In the genomic region with DNA sequence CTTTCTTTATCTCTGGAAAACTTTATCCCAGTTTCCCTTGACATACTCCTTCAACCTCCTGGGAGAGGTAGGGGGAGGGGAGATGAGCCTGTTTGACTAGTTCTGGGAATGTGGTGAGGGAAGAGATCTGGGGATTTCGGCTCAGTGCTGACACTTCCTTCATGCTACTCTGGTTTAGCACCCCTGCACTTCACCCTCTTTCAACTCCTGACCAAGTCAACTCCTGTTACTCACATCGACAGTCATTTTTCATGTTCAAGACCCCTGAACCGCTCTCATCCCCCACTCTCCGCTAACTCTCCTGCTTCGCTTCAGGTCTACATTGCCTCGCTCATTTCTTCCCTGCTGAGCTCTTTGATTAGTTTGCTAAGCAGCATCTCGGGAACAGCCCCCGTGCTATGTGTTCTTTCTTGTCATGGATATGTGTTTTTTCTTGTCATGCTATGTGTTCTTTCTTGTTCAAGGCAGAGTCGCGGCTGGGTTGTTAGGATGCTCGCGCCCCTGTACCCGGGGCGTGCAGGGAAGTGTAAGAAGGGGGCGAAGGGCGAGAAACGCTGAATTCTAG, we compare ENCODE assay signal across 1 cellular context.
TF ChIP-seq lines count a peak whose summit lies in the region.

No MANE protein-coding gene starts in this region.

TF ChIP-seq in HepG2, 621 proteins besides CTCF, POLR2A, EP300 and RAD21 (continued from another document and continues in another):
- TF ChIP-seq, protein P1, sequence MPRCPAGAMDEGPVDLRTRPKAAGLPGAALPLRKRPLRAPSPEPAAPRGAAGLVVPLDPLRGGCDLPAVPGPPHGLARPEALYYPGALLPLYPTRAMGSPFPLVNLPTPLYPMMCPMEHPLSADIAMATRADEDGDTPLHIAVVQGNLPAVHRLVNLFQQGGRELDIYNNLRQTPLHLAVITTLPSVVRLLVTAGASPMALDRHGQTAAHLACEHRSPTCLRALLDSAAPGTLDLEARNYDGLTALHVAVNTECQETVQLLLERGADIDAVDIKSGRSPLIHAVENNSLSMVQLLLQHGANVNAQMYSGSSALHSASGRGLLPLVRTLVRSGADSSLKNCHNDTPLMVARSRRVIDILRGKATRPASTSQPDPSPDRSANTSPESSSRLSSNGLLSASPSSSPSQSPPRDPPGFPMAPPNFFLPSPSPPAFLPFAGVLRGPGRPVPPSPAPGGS (CRISPR knock-in tag; IDR thresholded peaks at IDR 0.05) = peak; percentile 16; the same call in 1 of the 2 replicates
- TF ChIP-seq ZNF44 (CRISPR knock-in tag; IDR thresholded peaks at IDR 0.05) = 0 out of 2 replicates have a peak, but pooled peaks have one; percentile 17
- peak; percentile 99 for TF ChIP-seq ZSCAN25 (CRISPR knock-in tag; IDR thresholded peaks at IDR 0.05)
- 0 out of 2 replicates have a peak, but pooled peaks have one; percentile 64 for TF ChIP-seq ZNF572 (CRISPR knock-in tag; IDR thresholded peaks at IDR 0.05)
- 0 out of 2 replicates have a peak, but pooled peaks have one; percentile 15 for TF ChIP-seq ZNF317 (CRISPR knock-in tag; IDR thresholded peaks at IDR 0.05)
- TF ChIP-seq NFIC (IDR thresholded peaks at IDR 0.05; ENCODE audit: low read length) = 0 out of 2 replicates have a peak, but pooled peaks have one; percentile 1
- TF ChIP-seq ZNF292 (CRISPR knock-in tag; IDR thresholded peaks at IDR 0.05; ENCODE audit: borderline replicate concordance, low read depth) = 0 out of 2 replicates have a peak, but pooled peaks have one; percentile 28
- no peak for TF ChIP-seq ZNF207 (IDR thresholded peaks at IDR 0.05; ENCODE audit: borderline replicate concordance)
- peak; percentile 12; the same call in 1 of the 2 replicates for TF ChIP-seq JUN (CRISPR knock-in tag; IDR thresholded peaks at IDR 0.05)
- 0 out of 2 replicates have a peak, but pooled peaks have one; percentile 28 for TF ChIP-seq MTF2 (CRISPR knock-in tag; IDR thresholded peaks at IDR 0.05; ENCODE audit: borderline replicate concordance)
- 0 out of 2 replicates have a peak, but pooled peaks have one; percentile 13 for TF ChIP-seq KLF9 (CRISPR knock-in tag; IDR thresholded peaks at IDR 0.05; ENCODE audit: low read depth)
- TF ChIP-seq ZNF337 (CRISPR knock-in tag; IDR thresholded peaks at IDR 0.05; ENCODE audit: borderline replicate concordance, low read depth) = no peak
- TF ChIP-seq, protein P2, sequence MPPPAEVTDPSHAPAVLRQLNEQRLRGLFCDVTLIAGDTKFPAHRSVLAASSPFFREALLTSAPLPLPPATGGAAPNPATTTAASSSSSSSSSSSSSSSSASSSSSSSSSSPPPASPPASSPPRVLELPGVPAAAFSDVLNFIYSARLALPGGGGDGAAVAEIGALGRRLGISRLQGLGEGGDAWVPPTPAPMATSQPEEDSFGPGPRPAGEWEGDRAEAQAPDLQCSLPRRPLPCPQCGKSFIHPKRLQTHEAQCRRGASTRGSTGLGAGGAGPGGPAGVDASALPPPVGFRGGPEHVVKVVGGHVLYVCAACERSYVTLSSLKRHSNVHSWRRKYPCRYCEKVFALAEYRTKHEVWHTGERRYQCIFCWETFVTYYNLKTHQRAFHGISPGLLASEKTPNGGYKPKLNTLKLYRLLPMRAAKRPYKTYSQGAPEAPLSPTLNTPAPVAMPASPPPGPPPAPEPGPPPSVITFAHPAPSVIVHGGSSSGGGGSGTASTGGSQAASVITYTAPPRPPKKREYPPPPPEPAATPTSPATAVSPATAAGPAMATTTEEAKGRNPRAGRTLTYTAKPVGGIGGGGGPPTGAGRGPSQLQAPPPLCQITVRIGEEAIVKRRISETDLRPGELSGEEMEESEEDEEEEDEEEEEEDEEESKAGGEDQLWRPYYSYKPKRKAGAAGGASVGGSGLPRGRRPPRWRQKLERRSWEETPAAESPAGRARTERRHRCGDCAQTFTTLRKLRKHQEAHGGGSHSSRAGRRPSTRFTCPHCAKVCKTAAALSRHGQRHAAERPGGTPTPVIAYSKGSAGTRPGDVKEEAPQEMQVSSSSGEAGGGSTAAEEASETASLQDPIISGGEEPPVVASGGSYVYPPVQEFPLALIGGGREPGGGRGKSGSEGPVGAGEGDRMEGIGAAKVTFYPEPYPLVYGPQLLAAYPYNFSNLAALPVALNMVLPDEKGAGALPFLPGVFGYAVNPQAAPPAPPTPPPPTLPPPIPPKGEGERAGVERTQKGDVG (CRISPR knock-in tag; IDR thresholded peaks at IDR 0.05; ENCODE audit: borderline replicate concordance) = 0 out of 2 replicates have a peak, but pooled peaks have one; percentile 45
- TF ChIP-seq BORCS8-MEF2B (CRISPR knock-in tag; IDR thresholded peaks at IDR 0.05) = peak; percentile 33; the same call in 1 of the 2 replicates
- TF ChIP-seq, protein P3, sequence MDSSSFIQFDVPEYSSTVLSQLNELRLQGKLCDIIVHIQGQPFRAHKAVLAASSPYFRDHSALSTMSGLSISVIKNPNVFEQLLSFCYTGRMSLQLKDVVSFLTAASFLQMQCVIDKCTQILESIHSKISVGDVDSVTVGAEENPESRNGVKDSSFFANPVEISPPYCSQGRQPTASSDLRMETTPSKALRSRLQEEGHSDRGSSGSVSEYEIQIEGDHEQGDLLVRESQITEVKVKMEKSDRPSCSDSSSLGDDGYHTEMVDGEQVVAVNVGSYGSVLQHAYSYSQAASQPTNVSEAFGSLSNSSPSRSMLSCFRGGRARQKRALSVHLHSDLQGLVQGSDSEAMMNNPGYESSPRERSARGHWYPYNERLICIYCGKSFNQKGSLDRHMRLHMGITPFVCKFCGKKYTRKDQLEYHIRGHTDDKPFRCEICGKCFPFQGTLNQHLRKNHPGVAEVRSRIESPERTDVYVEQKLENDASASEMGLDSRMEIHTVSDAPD (CRISPR knock-in tag; IDR thresholded peaks at IDR 0.05) = peak; percentile 17; the same call in 1 of the 2 replicates
- TF ChIP-seq ZNF879 (CRISPR knock-in tag; IDR thresholded peaks at IDR 0.05) = 0 out of 2 replicates have a peak, but pooled peaks have one; percentile 27
- TF ChIP-seq, protein P4, sequence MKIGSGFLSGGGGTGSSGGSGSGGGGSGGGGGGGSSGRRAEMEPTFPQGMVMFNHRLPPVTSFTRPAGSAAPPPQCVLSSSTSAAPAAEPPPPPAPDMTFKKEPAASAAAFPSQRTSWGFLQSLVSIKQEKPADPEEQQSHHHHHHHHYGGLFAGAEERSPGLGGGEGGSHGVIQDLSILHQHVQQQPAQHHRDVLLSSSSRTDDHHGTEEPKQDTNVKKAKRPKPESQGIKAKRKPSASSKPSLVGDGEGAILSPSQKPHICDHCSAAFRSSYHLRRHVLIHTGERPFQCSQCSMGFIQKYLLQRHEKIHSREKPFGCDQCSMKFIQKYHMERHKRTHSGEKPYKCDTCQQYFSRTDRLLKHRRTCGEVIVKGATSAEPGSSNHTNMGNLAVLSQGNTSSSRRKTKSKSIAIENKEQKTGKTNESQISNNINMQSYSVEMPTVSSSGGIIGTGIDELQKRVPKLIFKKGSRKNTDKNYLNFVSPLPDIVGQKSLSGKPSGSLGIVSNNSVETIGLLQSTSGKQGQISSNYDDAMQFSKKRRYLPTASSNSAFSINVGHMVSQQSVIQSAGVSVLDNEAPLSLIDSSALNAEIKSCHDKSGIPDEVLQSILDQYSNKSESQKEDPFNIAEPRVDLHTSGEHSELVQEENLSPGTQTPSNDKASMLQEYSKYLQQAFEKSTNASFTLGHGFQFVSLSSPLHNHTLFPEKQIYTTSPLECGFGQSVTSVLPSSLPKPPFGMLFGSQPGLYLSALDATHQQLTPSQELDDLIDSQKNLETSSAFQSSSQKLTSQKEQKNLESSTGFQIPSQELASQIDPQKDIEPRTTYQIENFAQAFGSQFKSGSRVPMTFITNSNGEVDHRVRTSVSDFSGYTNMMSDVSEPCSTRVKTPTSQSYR (CRISPR knock-in tag; IDR thresholded peaks at IDR 0.05; ENCODE audit: borderline replicate concordance) = peak; percentile 64; the same call in 1 of the 2 replicates
- TF ChIP-seq, protein P5, sequence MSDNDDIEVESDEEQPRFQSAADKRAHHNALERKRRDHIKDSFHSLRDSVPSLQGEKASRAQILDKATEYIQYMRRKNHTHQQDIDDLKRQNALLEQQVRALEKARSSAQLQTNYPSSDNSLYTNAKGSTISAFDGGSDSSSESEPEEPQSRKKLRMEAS (IDR thresholded peaks at IDR 0.05) = 0 out of 2 replicates have a peak, but pooled peaks have one; percentile 7
- TF ChIP-seq, protein P6, sequence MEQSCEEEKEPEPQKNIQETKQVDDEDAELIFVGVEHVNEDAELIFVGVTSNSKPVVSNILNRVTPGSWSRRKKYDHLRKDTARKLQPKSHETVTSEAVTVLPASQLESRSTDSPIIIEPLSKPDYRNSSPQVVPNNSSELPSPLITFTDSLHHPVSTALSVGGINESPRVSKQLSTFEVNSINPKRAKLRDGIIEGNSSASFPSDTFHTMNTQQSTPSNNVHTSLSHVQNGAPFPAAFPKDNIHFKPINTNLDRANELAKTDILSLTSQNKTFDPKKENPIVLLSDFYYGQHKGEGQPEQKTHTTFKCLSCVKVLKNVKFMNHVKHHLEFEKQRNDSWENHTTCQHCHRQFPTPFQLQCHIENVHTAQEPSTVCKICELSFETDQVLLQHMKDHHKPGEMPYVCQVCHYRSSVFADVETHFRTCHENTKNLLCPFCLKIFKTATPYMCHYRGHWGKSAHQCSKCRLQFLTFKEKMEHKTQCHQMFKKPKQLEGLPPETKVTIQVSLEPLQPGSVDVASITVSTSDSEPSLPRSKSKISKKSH (CRISPR knock-in tag; IDR thresholded peaks at IDR 0.05; ENCODE audit: borderline replicate concordance) = no peak
- TF ChIP-seq ZNF124 (CRISPR knock-in tag; IDR thresholded peaks at IDR 0.05) = no peak
- 0 out of 2 replicates have a peak, but pooled peaks have one; percentile 75 for TF ChIP-seq ZNF678 (CRISPR knock-in tag; IDR thresholded peaks at IDR 0.05)
- peak; percentile 94 for TF ChIP-seq ZKSCAN5 (CRISPR knock-in tag; IDR thresholded peaks at IDR 0.05)
- peak; percentile 18; the same call in 1 of the 2 replicates for TF ChIP-seq TARDBP (CRISPR knock-in tag; IDR thresholded peaks at IDR 0.05)
- TF ChIP-seq PHF8 (CRISPR knock-in tag; IDR thresholded peaks at IDR 0.05) = peak; percentile 29; the same call in 1 of the 2 replicates
- TF ChIP-seq, protein P7, sequence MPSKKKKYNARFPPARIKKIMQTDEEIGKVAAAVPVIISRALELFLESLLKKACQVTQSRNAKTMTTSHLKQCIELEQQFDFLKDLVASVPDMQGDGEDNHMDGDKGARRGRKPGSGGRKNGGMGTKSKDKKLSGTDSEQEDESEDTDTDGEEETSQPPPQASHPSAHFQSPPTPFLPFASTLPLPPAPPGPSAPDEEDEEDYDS (CRISPR knock-in tag; IDR thresholded peaks at IDR 0.05) = no peak
- peak; percentile 10; the same call in 1 of the 2 replicates for TF ChIP-seq ZNF205 (CRISPR knock-in tag; IDR thresholded peaks at IDR 0.05)
- 0 out of 2 replicates have a peak, but pooled peaks have one; percentile 39 for TF ChIP-seq NR2C2 (CRISPR knock-in tag; IDR thresholded peaks at IDR 0.05; ENCODE audit: borderline replicate concordance)
- 0 out of 2 replicates have a peak, but pooled peaks have one; percentile 26 for TF ChIP-seq PITX1 (CRISPR knock-in tag; IDR thresholded peaks at IDR 0.05)
- 0 out of 2 replicates have a peak, but pooled peaks have one; percentile 20 for TF ChIP-seq ARNT2 (CRISPR knock-in tag; IDR thresholded peaks at IDR 0.05; ENCODE audit: low read depth)
- TF ChIP-seq, protein P8, sequence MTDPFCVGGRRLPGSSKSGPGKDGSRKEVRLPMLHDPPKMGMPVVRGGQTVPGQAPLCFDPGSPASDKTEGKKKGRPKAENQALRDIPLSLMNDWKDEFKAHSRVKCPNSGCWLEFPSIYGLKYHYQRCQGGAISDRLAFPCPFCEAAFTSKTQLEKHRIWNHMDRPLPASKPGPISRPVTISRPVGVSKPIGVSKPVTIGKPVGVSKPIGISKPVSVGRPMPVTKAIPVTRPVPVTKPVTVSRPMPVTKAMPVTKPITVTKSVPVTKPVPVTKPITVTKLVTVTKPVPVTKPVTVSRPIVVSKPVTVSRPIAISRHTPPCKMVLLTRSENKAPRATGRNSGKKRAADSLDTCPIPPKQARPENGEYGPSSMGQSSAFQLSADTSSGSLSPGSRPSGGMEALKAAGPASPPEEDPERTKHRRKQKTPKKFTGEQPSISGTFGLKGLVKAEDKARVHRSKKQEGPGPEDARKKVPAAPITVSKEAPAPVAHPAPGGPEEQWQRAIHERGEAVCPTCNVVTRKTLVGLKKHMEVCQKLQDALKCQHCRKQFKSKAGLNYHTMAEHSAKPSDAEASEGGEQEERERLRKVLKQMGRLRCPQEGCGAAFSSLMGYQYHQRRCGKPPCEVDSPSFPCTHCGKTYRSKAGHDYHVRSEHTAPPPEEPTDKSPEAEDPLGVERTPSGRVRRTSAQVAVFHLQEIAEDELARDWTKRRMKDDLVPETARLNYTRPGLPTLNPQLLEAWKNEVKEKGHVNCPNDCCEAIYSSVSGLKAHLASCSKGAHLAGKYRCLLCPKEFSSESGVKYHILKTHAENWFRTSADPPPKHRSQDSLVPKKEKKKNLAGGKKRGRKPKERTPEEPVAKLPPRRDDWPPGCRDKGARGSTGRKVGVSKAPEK (CRISPR knock-in tag; IDR thresholded peaks at IDR 0.05; ENCODE audit: borderline replicate concordance) = peak; percentile 27; the same call in 1 of the 2 replicates
- TF ChIP-seq, protein P9, sequence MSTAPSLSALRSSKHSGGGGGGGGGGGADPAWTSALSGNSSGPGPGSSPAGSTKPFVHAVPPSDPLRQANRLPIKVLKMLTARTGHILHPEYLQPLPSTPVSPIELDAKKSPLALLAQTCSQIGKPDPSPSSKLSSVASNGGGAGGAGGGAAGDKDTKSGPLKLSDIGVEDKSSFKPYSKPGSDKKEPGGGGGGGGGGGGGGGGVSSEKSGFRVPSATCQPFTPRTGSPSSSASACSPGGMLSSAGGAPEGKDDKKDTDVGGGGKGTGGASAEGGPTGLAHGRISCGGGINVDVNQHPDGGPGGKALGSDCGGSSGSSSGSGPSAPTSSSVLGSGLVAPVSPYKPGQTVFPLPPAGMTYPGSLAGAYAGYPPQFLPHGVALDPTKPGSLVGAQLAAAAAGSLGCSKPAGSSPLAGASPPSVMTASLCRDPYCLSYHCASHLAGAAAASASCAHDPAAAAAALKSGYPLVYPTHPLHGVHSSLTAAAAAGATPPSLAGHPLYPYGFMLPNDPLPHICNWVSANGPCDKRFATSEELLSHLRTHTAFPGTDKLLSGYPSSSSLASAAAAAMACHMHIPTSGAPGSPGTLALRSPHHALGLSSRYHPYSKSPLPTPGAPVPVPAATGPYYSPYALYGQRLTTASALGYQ (CRISPR knock-in tag; IDR thresholded peaks at IDR 0.05) = 0 out of 2 replicates have a peak, but pooled peaks have one; percentile 5
- peak; percentile 21 for TF ChIP-seq MED8 (CRISPR knock-in tag; IDR thresholded peaks at IDR 0.05; ENCODE audit: insufficient replicate concordance)
- TF ChIP-seq, protein P10, sequence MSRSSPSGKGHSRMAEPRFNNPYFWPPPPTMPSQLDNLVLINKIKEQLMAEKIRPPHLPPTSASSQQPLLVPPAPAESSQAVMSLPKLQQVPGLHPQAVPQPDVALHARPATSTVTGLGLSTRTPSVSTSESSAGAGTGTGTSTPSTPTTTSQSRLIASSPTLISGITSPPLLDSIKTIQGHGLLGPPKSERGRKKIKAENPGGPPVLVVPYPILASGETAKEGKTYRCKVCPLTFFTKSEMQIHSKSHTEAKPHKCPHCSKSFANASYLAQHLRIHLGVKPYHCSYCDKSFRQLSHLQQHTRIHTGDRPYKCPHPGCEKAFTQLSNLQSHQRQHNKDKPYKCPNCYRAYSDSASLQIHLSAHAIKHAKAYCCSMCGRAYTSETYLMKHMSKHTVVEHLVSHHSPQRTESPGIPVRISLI (CRISPR knock-in tag; IDR thresholded peaks at IDR 0.05; ENCODE audit: borderline replicate concordance) = no peak
- TF ChIP-seq KDM6A (CRISPR knock-in tag; IDR thresholded peaks at IDR 0.05; ENCODE audit: low read depth) = 0 out of 2 replicates have a peak, but pooled peaks have one; percentile 2
